ENCODE assay signal across 1 cellular context in the genomic region with DNA sequence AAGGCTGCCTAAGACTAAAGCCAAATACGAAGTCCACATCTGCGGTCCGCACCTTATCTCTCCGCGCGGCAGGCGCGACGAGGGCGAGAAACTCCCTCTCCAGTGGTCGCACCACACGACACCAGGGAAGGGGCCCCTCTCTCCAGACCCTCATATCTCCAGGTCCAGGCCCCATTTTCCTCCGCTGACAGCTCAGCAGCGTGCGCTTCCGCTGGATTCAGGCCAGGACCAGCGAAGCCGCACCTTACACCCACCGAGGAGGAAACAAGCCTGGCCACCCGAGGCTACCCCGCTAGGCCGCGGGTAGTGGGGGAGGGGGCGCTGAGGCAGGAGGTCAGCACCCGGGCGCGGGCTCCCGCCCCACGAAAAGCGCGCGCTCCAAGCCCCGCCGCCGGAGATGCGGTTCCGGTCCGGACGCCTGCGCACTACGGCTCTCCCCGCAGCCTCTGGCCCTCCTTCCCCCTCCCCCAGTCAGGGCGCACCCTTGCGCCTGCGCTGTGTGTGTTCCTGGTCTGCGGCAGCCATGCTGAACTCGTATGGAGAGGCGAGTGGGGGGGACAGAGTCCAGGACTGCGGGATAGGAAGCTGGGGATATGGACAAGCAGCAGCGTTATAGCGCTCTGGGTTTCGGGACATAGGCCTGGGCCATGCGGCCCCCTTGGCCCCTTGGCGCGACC.
A peak's percentile ranks its signal among the peaks of the same experiment; 100 is the strongest.
TF ChIP-seq lines count a peak whose summit lies in the region.

A gene (plus strand): TSS at position 502 of the 677 bp plus-strand sequence. CDS start 4,305 bp downstream, outside the sequence.

TF ChIP-seq in K562, 482 proteins besides CTCF, POLR2A, EP300 and RAD21 (continued from another document and continues in another):
- TF ChIP-seq, protein P1, sequence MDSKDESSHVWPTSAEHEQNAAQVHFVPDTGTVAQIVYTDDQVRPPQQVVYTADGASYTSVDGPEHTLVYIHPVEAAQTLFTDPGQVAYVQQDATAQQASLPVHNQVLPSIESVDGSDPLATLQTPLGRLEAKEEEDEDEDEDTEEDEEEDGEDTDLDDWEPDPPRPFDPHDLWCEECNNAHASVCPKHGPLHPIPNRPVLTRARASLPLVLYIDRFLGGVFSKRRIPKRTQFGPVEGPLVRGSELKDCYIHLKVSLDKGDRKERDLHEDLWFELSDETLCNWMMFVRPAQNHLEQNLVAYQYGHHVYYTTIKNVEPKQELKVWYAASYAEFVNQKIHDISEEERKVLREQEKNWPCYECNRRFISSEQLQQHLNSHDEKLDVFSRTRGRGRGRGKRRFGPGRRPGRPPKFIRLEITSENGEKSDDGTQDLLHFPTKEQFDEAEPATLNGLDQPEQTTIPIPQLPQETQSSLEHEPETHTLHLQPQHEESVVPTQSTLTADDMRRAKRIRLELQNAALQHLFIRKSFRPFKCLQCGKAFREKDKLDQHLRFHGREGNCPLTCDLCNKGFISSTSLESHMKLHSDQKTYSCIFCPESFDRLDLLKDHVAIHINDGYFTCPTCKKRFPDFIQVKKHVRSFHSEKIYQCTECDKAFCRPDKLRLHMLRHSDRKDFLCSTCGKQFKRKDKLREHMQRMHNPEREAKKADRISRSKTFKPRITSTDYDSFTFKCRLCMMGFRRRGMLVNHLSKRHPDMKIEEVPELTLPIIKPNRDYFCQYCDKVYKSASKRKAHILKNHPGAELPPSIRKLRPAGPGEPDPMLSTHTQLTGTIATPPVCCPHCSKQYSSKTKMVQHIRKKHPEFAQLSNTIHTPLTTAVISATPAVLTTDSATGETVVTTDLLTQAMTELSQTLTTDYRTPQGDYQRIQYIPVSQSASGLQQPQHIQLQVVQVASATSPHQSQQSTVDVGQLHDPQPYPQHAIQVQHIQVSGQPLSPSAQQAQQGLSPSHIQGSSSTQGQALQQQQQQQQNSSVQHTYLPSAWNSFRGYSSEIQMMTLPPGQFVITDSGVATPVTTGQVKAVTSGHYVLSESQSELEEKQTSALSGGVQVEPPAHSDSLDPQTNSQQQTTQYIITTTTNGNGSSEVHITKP (IDR thresholded peaks at IDR 0.05; ENCODE audit: partially characterized antibody) = no peak
- TF ChIP-seq NR2C1 (IDR thresholded peaks at IDR 0.05) (no peak), NR2C1 (tag; IDR thresholded peaks at IDR 0.05) (peak; percentile 68), POLR2H (tag; IDR thresholded peaks at IDR 0.05; ENCODE audit: low read depth) (no peak), ZNF23 (CRISPR knock-in tag; IDR thresholded peaks at IDR 0.05) (no peak), SIN3B (IDR thresholded peaks at IDR 0.05; ENCODE audit: low read depth) (no peak), ZNF3 (CRISPR knock-in tag; IDR thresholded peaks at IDR 0.05) (no peak), MCM2 (IDR thresholded peaks at IDR 0.05; ENCODE audit: low read depth) (no peak), CBX5 (IDR thresholded peaks at IDR 0.05; ENCODE audit: borderline replicate concordance, low read depth) (no peak), RB1 (IDR thresholded peaks at IDR 0.05; ENCODE audit: low read depth) (peak; percentile 97), HMGN3 (IDR thresholded peaks at IDR 0.05; ENCODE audit: borderline replicate concordance, extremely low read depth, insufficient read length, low read depth, low read length) (peak; percentile 90), SRSF3 (IDR thresholded peaks at IDR 0.05; ENCODE audit: insufficient read depth, low read length) (0 out of 2 replicates have a peak, but pooled peaks have one; percentile 24), NR2F6 (CRISPR knock-in tag; IDR thresholded peaks at IDR 0.05) (no peak; the same call in 1 of the 2 replicates), MTA1 (IDR thresholded peaks at IDR 0.05; ENCODE audit: borderline replicate concordance) (peak; percentile 75), ZFP30 (CRISPR knock-in tag; IDR thresholded peaks at IDR 0.05; ENCODE audit: borderline replicate concordance) (no peak), EP400 (IDR thresholded peaks at IDR 0.05) (no peak), ZNF232 (CRISPR knock-in tag; IDR thresholded peaks at IDR 0.05) (peak; percentile 88), RFX7 (CRISPR knock-in tag; IDR thresholded peaks at IDR 0.05) (no peak), ZNF217 (CRISPR knock-in tag; IDR thresholded peaks at IDR 0.05) (no peak)
- TF ChIP-seq, protein P2, sequence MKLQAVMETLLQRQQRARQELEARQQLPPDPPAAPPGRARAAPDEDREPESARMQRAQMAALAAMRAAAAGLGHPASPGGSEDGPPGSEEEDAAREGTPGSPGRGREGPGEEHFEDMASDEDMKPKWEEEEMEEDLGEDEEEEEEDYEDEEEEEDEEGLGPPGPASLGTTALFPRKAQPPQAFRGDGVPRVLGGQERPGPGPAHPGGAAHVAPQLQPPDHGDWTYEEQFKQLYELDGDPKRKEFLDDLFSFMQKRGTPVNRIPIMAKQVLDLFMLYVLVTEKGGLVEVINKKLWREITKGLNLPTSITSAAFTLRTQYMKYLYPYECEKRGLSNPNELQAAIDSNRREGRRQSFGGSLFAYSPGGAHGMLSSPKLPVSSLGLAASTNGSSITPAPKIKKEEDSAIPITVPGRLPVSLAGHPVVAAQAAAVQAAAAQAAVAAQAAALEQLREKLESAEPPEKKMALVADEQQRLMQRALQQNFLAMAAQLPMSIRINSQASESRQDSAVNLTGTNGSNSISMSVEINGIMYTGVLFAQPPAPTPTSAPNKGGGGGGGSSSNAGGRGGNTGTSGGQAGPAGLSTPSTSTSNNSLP (IDR thresholded peaks at IDR 0.05; ENCODE audit: borderline replicate concordance, low read depth, low read length) = no peak
- TF ChIP-seq, protein P3, sequence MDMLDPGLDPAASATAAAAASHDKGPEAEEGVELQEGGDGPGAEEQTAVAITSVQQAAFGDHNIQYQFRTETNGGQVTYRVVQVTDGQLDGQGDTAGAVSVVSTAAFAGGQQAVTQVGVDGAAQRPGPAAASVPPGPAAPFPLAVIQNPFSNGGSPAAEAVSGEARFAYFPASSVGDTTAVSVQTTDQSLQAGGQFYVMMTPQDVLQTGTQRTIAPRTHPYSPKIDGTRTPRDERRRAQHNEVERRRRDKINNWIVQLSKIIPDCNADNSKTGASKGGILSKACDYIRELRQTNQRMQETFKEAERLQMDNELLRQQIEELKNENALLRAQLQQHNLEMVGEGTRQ (CRISPR knock-in tag; IDR thresholded peaks at IDR 0.05) = no peak
- TF ChIP-seq, protein P4, sequence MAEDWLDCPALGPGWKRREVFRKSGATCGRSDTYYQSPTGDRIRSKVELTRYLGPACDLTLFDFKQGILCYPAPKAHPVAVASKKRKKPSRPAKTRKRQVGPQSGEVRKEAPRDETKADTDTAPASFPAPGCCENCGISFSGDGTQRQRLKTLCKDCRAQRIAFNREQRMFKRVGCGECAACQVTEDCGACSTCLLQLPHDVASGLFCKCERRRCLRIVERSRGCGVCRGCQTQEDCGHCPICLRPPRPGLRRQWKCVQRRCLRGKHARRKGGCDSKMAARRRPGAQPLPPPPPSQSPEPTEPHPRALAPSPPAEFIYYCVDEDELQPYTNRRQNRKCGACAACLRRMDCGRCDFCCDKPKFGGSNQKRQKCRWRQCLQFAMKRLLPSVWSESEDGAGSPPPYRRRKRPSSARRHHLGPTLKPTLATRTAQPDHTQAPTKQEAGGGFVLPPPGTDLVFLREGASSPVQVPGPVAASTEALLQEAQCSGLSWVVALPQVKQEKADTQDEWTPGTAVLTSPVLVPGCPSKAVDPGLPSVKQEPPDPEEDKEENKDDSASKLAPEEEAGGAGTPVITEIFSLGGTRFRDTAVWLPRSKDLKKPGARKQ (CRISPR knock-in tag; IDR thresholded peaks at IDR 0.05) = no peak
- TF ChIP-seq, protein P5, sequence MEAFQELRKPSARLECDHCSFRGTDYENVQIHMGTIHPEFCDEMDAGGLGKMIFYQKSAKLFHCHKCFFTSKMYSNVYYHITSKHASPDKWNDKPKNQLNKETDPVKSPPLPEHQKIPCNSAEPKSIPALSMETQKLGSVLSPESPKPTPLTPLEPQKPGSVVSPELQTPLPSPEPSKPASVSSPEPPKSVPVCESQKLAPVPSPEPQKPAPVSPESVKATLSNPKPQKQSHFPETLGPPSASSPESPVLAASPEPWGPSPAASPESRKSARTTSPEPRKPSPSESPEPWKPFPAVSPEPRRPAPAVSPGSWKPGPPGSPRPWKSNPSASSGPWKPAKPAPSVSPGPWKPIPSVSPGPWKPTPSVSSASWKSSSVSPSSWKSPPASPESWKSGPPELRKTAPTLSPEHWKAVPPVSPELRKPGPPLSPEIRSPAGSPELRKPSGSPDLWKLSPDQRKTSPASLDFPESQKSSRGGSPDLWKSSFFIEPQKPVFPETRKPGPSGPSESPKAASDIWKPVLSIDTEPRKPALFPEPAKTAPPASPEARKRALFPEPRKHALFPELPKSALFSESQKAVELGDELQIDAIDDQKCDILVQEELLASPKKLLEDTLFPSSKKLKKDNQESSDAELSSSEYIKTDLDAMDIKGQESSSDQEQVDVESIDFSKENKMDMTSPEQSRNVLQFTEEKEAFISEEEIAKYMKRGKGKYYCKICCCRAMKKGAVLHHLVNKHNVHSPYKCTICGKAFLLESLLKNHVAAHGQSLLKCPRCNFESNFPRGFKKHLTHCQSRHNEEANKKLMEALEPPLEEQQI (IDR thresholded peaks at IDR 0.05) = no peak
- TF ChIP-seq, protein P6, sequence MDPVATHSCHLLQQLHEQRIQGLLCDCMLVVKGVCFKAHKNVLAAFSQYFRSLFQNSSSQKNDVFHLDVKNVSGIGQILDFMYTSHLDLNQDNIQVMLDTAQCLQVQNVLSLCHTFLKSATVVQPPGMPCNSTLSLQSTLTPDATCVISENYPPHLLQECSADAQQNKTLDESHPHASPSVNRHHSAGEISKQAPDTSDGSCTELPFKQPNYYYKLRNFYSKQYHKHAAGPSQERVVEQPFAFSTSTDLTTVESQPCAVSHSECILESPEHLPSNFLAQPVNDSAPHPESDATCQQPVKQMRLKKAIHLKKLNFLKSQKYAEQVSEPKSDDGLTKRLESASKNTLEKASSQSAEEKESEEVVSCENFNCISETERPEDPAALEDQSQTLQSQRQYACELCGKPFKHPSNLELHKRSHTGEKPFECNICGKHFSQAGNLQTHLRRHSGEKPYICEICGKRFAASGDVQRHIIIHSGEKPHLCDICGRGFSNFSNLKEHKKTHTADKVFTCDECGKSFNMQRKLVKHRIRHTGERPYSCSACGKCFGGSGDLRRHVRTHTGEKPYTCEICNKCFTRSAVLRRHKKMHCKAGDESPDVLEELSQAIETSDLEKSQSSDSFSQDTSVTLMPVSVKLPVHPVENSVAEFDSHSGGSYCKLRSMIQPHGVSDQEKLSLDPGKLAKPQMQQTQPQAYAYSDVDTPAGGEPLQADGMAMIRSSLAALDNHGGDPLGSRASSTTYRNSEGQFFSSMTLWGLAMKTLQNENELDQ (CRISPR knock-in tag; IDR thresholded peaks at IDR 0.05; ENCODE audit: borderline replicate concordance) = peak; percentile 79; the same call in 1 of the 2 replicates
- TF ChIP-seq, protein P7, sequence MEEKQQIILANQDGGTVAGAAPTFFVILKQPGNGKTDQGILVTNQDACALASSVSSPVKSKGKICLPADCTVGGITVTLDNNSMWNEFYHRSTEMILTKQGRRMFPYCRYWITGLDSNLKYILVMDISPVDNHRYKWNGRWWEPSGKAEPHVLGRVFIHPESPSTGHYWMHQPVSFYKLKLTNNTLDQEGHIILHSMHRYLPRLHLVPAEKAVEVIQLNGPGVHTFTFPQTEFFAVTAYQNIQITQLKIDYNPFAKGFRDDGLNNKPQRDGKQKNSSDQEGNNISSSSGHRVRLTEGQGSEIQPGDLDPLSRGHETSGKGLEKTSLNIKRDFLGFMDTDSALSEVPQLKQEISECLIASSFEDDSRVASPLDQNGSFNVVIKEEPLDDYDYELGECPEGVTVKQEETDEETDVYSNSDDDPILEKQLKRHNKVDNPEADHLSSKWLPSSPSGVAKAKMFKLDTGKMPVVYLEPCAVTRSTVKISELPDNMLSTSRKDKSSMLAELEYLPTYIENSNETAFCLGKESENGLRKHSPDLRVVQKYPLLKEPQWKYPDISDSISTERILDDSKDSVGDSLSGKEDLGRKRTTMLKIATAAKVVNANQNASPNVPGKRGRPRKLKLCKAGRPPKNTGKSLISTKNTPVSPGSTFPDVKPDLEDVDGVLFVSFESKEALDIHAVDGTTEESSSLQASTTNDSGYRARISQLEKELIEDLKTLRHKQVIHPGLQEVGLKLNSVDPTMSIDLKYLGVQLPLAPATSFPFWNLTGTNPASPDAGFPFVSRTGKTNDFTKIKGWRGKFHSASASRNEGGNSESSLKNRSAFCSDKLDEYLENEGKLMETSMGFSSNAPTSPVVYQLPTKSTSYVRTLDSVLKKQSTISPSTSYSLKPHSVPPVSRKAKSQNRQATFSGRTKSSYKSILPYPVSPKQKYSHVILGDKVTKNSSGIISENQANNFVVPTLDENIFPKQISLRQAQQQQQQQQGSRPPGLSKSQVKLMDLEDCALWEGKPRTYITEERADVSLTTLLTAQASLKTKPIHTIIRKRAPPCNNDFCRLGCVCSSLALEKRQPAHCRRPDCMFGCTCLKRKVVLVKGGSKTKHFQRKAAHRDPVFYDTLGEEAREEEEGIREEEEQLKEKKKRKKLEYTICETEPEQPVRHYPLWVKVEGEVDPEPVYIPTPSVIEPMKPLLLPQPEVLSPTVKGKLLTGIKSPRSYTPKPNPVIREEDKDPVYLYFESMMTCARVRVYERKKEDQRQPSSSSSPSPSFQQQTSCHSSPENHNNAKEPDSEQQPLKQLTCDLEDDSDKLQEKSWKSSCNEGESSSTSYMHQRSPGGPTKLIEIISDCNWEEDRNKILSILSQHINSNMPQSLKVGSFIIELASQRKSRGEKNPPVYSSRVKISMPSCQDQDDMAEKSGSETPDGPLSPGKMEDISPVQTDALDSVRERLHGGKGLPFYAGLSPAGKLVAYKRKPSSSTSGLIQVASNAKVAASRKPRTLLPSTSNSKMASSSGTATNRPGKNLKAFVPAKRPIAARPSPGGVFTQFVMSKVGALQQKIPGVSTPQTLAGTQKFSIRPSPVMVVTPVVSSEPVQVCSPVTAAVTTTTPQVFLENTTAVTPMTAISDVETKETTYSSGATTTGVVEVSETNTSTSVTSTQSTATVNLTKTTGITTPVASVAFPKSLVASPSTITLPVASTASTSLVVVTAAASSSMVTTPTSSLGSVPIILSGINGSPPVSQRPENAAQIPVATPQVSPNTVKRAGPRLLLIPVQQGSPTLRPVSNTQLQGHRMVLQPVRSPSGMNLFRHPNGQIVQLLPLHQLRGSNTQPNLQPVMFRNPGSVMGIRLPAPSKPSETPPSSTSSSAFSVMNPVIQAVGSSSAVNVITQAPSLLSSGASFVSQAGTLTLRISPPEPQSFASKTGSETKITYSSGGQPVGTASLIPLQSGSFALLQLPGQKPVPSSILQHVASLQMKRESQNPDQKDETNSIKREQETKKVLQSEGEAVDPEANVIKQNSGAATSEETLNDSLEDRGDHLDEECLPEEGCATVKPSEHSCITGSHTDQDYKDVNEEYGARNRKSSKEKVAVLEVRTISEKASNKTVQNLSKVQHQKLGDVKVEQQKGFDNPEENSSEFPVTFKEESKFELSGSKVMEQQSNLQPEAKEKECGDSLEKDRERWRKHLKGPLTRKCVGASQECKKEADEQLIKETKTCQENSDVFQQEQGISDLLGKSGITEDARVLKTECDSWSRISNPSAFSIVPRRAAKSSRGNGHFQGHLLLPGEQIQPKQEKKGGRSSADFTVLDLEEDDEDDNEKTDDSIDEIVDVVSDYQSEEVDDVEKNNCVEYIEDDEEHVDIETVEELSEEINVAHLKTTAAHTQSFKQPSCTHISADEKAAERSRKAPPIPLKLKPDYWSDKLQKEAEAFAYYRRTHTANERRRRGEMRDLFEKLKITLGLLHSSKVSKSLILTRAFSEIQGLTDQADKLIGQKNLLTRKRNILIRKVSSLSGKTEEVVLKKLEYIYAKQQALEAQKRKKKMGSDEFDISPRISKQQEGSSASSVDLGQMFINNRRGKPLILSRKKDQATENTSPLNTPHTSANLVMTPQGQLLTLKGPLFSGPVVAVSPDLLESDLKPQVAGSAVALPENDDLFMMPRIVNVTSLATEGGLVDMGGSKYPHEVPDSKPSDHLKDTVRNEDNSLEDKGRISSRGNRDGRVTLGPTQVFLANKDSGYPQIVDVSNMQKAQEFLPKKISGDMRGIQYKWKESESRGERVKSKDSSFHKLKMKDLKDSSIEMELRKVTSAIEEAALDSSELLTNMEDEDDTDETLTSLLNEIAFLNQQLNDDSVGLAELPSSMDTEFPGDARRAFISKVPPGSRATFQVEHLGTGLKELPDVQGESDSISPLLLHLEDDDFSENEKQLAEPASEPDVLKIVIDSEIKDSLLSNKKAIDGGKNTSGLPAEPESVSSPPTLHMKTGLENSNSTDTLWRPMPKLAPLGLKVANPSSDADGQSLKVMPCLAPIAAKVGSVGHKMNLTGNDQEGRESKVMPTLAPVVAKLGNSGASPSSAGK (IDR thresholded peaks at IDR 0.05) = no peak
